ENCODE assay signal across 11 cellular contexts in genomic region chr3:154954750-154955149, GRCh38.
DNase-seq lines count a peak whose midpoint lies in the region; ATAC-seq, FAIRE-seq and TF ChIP-seq lines count a peak whose summit lies in the region.
"Had no signal": no experiment of that assay in that cellular context is flagged by ENCODE, and none has a peak within 500 bp of the region (broad histone marks: within the 10 kb centered on the region; RNA-seq: fewer than 3 reads in every experiment).

No MANE protein-coding gene starts in this region.

- H3K4me2 ChIP-seq in Loucy (ENCODE audit: low read depth, low read length, poor library complexity, severe bottlenecking) (no peak overlapping the region), K562 (ENCODE audit: insufficient read depth, low read length) (no peak overlapping the region)

- H3K9ac ChIP-seq in Loucy (ENCODE audit: low read depth, low read length, poor library complexity, severe bottlenecking) (no peak overlapping the region), K562 (ENCODE audit: insufficient read depth in 1 of 2, low read depth in 2 of 2, low read length in 2 of 2) (no peak overlapping the region)

- H3K9me3 ChIP-seq in Loucy (ENCODE audit: insufficient read depth, low read depth, low read length) (0 out of 2 replicates have a peak, but pooled peaks cover 5% of the 10 kb centered on the region), K562 (replicated peaks; ENCODE audit: control insufficient read depth, insufficient read depth, low read depth, low read length) (no peaks in the 10 kb centered on the region), mucosa of descending colon (peaks cover 12% of the 10 kb centered on the region)
- H3K9me3 ChIP-seq: ovary had no signal

- no peak overlapping the region for H3K27ac Mint-ChIP-seq in activated CD4-positive, alpha-beta T cell treated with anti-CD3 and anti-CD28 coated beads, Interleukin-2, amount 10 ng/mL, durations not matched to agents 7 days and 5 days
- H3K27ac Mint-ChIP-seq: activated naive CD4-positive, alpha-beta T cell treated with anti-CD3 and anti-CD28 coated beads, Interleukin-2, amount 50 U/mL, for 24 hours had no signal

- H2AFZ ChIP-seq in Loucy (ENCODE audit: low read length) (no peak overlapping the region), K562 (ENCODE audit: low read depth, low read length) (no peak overlapping the region)

- TF ChIP-seq EP300 in K562 (IDR thresholded peaks at IDR 0.05; ENCODE audit: low read length) = no peak

- H3K9me1 ChIP-seq in K562 (ENCODE audit: control insufficient read depth, insufficient read depth, low read length) = no peaks in the 10 kb centered on the region

- ATAC-seq in K562 (peak; percentile 91), mucosa of descending colon (peak; percentile 46), GM21447 (IDR thresholded peaks at IDR 0.05; ENCODE audit: unreplicated experiment) (no peak), GM18873 (IDR thresholded peaks at IDR 0.05; ENCODE audit: low FRiP score, unreplicated experiment) (no peak)

- POLR2A ChIA-PET in K562 (lab: Yijun Ruan, JAX) = interaction anchor here (0.6 kb wide), 1 partner anchor 335 kb away, joined by 3 read pairs; no protein-coding TSS in a partner anchor
- POLR2A ChIA-PET in activated CD4-positive, alpha-beta T cell treated with anti-CD3 and anti-CD28 coated beads, Interleukin-2, amount 10 ng/mL, durations not matched to agents 7 days and 5 days (lab: Charles Lee) = no interaction called here

- H3K9me2 ChIP-seq in Loucy (replicated peaks; ENCODE audit: low read depth, low read length) = no peaks in the 10 kb centered on the region

- no peaks in the 10 kb centered on the region for H3K79me2 ChIP-seq in Loucy (ENCODE audit: insufficient read depth, low read length)
- no peaks in the 10 kb centered on the region for H3K79me2 ChIP-seq in K562 (ENCODE audit: control insufficient read depth, insufficient read depth, low read length)

- H3K4me3 ChIP-seq in Loucy (ENCODE audit: low read length, poor library complexity, severe bottlenecking) = no peak overlapping the region
- H3K4me3 ChIP-seq in K562 = no peak overlapping the region
- H3K4me3 ChIP-seq in mucosa of descending colon = no peak overlapping the region
- H3K4me3 ChIP-seq: ovary had no signal

- no peaks in the 10 kb centered on the region for H3K27me3 ChIP-seq in Loucy (ENCODE audit: insufficient read depth, low read length, poor library complexity, severe bottlenecking)
- H3K27me3 ChIP-seq in K562 (ENCODE audit: control insufficient read depth in 2 of 2, insufficient read depth in 2 of 2, low read length in 2 of 2) = no peaks in the 10 kb centered on the region
- H3K27me3 ChIP-seq: ovary had no signal

- H3K27me3 Mint-ChIP-seq in activated CD4-positive, alpha-beta T cell treated with anti-CD3 and anti-CD28 coated beads, Interleukin-2, amount 10 ng/mL, durations not matched to agents 7 days and 5 days = no peaks in the 10 kb centered on the region
- H3K27me3 Mint-ChIP-seq: activated naive CD4-positive, alpha-beta T cell treated with anti-CD3 and anti-CD28 coated beads, Interleukin-2, amount 50 U/mL, for 24 hours had no signal

- H3K36me3 Mint-ChIP-seq in activated CD4-positive, alpha-beta T cell treated with anti-CD3 and anti-CD28 coated beads, Interleukin-2, amount 10 ng/mL, durations not matched to agents 7 days and 5 days (ENCODE audit: low read depth) = no peaks in the 10 kb centered on the region
- H3K36me3 Mint-ChIP-seq: activated naive CD4-positive, alpha-beta T cell treated with anti-CD3 and anti-CD28 coated beads, Interleukin-2, amount 50 U/mL, for 24 hours had no signal

- no peaks in the 10 kb centered on the region for H3F3A ChIP-seq in Loucy (ENCODE audit: low read depth)

- H3K4me1 ChIP-seq in Loucy (ENCODE audit: insufficient read depth, low read length, poor library complexity, severe bottlenecking) = no peaks in the 10 kb centered on the region
- no peaks in the 10 kb centered on the region for H3K4me1 ChIP-seq in K562 (replicated peaks in 1 of 2; ENCODE audit: control insufficient read depth in 2 of 2, insufficient read depth in 2 of 2, low read length in 2 of 2)
- H3K4me1 ChIP-seq in mucosa of descending colon (ENCODE audit: low read depth) = no peaks in the 10 kb centered on the region

- no peaks in the 10 kb centered on the region for H3K36me3 ChIP-seq in Loucy (ENCODE audit: insufficient read depth, low read length)
- no peaks in the 10 kb centered on the region for H3K36me3 ChIP-seq in K562 (ENCODE audit: control insufficient read depth, insufficient read depth, low read length)
- no peaks in the 10 kb centered on the region for H3K36me3 ChIP-seq in mucosa of descending colon (ENCODE audit: low read depth)
- H3K36me3 ChIP-seq: ovary had no signal

- H3K27ac ChIP-seq in K562 (ENCODE audit: extremely low read depth, low read depth, low read length) = no peak overlapping the region
- H3K27ac ChIP-seq: ovary had no signal

- no peaks in the 10 kb centered on the region for H3K4me1 Mint-ChIP-seq in activated CD4-positive, alpha-beta T cell treated with anti-CD3 and anti-CD28 coated beads, Interleukin-2, amount 10 ng/mL, durations not matched to agents 7 days and 5 days
- H3K4me1 Mint-ChIP-seq: activated naive CD4-positive, alpha-beta T cell treated with anti-CD3 and anti-CD28 coated beads, Interleukin-2, amount 50 U/mL, for 24 hours had no signal

- no peak for TF ChIP-seq POLR2A in K562 (conservative IDR thresholded peaks at IDR 0.05)

- TF ChIP-seq CTCF in D721Med (IDR thresholded peaks at IDR 0.05; ENCODE audit: insufficient read depth, missing control alignments) (peak; percentile 11), Loucy (conservative IDR thresholded peaks at IDR 0.05; ENCODE audit: low read length) (peak; percentile 76), K562 (IDR thresholded peaks at IDR 0.05 in 2 of 3, conservative IDR thresholded peaks at IDR 0.05 in 1 of 3; ENCODE audit: insufficient read depth in 2 of 3, low read depth in 1 of 3, low read length in 3 of 3) (peak; percentile 39 to 58 (median 45); a peak in 4 of 6 replicates), mucosa of descending colon (IDR thresholded peaks at IDR 0.05) (no peak)

- in situ Hi-C loops in K562 (cut with MboI) = loop anchor here (5.0 kb wide), 1 partner anchor 368 kb away; no protein-coding TSS in a partner anchor

- FAIRE-seq in D721Med (lab: Jason Lieb, UNC) = no peak
- peak; percentile 76 for FAIRE-seq in K562 (lab: Jason Lieb, UNC)

- intact Hi-C loops in K562 (cut with micrococcal nuclease) (loop anchor here (1.0 to 10.0 kb wide), 3 partner anchors 128 to 369 kb away; partner anchors contain the start of gene MME), mucosa of descending colon (cut with DNase I, micrococcal nuclease) (no loop called here)

- DNase-seq in D721Med (ENCODE audit: insufficient read length, low spot score) = no peak
- peak; percentile 17 to 48 (median 30) for DNase-seq in K562 (ENCODE audit: extremely low read depth in 1 of 4, low spot score in 3 of 4)
- DNase-seq in mucosa of descending colon = peak in 1 of 3 donors; percentile 19
- no peak for DNase-seq in nucleus accumbens (lab: John Stamatoyannopoulos, UW)
- no peak for DNase-seq in activated CD4-positive, alpha-beta T cell treated with anti-CD3 and anti-CD28 coated beads, Interleukin-2, amount 10 ng/mL, durations not matched to agents 7 days and 5 days
- DNase-seq: NCI-H146, ovary had no signal

- H3K4me3 Mint-ChIP-seq in activated CD4-positive, alpha-beta T cell treated with anti-CD3 and anti-CD28 coated beads, Interleukin-2, amount 10 ng/mL, durations not matched to agents 7 days and 5 days = no peak overlapping the region
- H3K4me3 Mint-ChIP-seq: activated naive CD4-positive, alpha-beta T cell treated with anti-CD3 and anti-CD28 coated beads, Interleukin-2, amount 50 U/mL, for 24 hours had no signal

- H4K20me1 ChIP-seq in Loucy (ENCODE audit: insufficient read depth, low read length, poor library complexity, severe bottlenecking) (no peaks in the 10 kb centered on the region), K562 (replicated peaks; ENCODE audit: control insufficient read depth, insufficient read depth, low read length) (no peaks in the 10 kb centered on the region)

- WGBS in K562 (ENCODE audit: insufficient coverage, low coverage, missing lambda C conversion rate) = 0% methylated on average over 1 of the region's 1 CpG

- H3K9me3 Mint-ChIP-seq in activated CD4-positive, alpha-beta T cell treated with anti-CD3 and anti-CD28 coated beads, Interleukin-2, amount 10 ng/mL, durations not matched to agents 7 days and 5 days = no peaks in the 10 kb centered on the region

- CTCF ChIA-PET in K562 (lab: Yijun Ruan, JAX; ENCODE audit: low intra/inter-chr PET ratio) = interaction anchor here (1.5 kb wide), 1 partner anchor 368 kb away, joined by 6 read pairs; no protein-coding TSS in a partner anchor
- CTCF ChIA-PET in activated CD4-positive, alpha-beta T cell treated with anti-CD3 and anti-CD28 coated beads, Interleukin-2, amount 10 ng/mL, durations not matched to agents 7 days and 5 days (lab: Charles Lee) = no interaction called here

- BruUV-seq in K562 (replicated peaks; lab: Mats Ljungman, UMichigan) = no TSS peak

- peak; percentile 61 to 81 for TF ChIP-seq RAD21 in K562 (CRISPR knock-in tag; conservative IDR thresholded peaks at IDR 0.05 in 1 of 2, IDR thresholded peaks at IDR 0.05 in 1 of 2)

TF ChIP-seq in K562, 482 proteins besides CTCF, POLR2A, EP300 and RAD21 (continues in another document):
- TF ChIP-seq ZNF146 (CRISPR knock-in tag; IDR thresholded peaks at IDR 0.05; ENCODE audit: unreplicated experiment) (no peak), ASH1L (IDR thresholded peaks at IDR 0.05; ENCODE audit: borderline replicate concordance, low read depth, partially characterized antibody) (no peak), DEAF1 (CRISPR knock-in tag; IDR thresholded peaks at IDR 0.05) (peak; percentile 32; the same call in 1 of the 2 replicates), RCOR1 (IDR thresholded peaks at IDR 0.05; ENCODE audit: borderline replicate concordance in 1 of 2, low read depth in 2 of 2, low read length in 2 of 2) (no peak)

Comparison
In these comparisons a context has a peak if more than half of its experiments do, and no peak if none do; other contexts are left out.
1. DNase-seq: peak in K562 (4 of 4); none in D721Med (single experiment), nucleus accumbens (0 of 56) and activated CD4-positive, alpha-beta T cell treated with anti-CD3 and anti-CD28 coated beads, Interleukin-2, amount 10 ng/mL, durations not matched to agents 7 days and 5 days (single experiment).
2. ATAC-seq: peak in K562 (single experiment) and mucosa of descending colon (single experiment); none in GM21447 (single experiment) and GM18873 (single experiment).